In the genomic region with DNA sequence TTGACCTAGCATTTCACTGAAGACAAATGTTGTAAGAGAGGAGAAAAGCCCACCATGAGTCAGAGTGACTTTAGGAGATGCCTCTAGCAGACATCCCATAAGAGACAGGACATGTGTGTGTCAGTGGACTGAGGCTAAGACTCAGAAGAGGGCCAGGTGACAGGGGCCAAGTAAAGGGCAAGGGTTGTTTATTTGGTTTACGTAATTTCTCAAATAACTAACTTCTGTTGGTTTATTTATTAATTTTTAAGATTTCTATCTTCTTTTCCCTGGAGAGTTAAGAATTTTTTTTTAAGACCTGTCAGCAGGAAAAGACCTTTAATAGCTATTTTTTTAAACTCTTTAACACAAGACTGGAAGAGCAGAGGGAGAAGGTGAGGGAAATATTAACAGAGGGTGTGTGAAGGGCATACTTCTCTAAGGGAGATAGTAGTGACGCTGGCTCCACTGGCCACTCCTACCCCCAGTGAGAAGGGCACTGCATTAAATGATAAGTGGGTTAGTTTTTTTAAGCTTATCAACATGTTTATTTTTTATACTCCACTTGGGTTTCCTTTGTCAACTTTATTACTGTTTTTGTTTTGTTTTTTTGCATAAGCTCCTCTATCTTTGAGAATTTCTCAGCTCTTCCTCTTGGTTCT, we compare ENCODE assay signal across 1 cellular context.
TF ChIP-seq lines count a peak whose summit lies in the region.

No MANE protein-coding gene starts in this region.

TF ChIP-seq in HepG2, 621 proteins besides CTCF, POLR2A, EP300 and RAD21:
- TF ChIP-seq, protein P1, sequence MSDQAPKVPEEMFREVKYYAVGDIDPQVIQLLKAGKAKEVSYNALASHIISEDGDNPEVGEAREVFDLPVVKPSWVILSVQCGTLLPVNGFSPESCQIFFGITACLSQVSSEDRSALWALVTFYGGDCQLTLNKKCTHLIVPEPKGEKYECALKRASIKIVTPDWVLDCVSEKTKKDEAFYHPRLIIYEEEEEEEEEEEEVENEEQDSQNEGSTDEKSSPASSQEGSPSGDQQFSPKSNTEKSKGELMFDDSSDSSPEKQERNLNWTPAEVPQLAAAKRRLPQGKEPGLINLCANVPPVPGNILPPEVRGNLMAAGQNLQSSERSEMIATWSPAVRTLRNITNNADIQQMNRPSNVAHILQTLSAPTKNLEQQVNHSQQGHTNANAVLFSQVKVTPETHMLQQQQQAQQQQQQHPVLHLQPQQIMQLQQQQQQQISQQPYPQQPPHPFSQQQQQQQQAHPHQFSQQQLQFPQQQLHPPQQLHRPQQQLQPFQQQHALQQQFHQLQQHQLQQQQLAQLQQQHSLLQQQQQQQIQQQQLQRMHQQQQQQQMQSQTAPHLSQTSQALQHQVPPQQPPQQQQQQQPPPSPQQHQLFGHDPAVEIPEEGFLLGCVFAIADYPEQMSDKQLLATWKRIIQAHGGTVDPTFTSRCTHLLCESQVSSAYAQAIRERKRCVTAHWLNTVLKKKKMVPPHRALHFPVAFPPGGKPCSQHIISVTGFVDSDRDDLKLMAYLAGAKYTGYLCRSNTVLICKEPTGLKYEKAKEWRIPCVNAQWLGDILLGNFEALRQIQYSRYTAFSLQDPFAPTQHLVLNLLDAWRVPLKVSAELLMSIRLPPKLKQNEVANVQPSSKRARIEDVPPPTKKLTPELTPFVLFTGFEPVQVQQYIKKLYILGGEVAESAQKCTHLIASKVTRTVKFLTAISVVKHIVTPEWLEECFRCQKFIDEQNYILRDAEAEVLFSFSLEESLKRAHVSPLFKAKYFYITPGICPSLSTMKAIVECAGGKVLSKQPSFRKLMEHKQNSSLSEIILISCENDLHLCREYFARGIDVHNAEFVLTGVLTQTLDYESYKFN (CRISPR knock-in tag; conservative IDR thresholded peaks at IDR 0.05): 0 out of 2 replicates have a peak, but pooled peaks have one; percentile 23
- TF ChIP-seq FOXP1 (IDR thresholded peaks at IDR 0.05) (no peak), FOXP1 (CRISPR knock-in tag; IDR thresholded peaks at IDR 0.05) (peak; percentile 19; the same call in 1 of the 2 replicates), BCL6 (CRISPR knock-in tag; IDR thresholded peaks at IDR 0.05) (peak; percentile 80), ZBTB7A (CRISPR knock-in tag; IDR thresholded peaks at IDR 0.05) (no peak), GATAD2A (CRISPR knock-in tag; IDR thresholded peaks at IDR 0.05) (0 out of 2 replicates have a peak, but pooled peaks have one; percentile 16), GZF1 (CRISPR knock-in tag; IDR thresholded peaks at IDR 0.05) (no peak), SYNCRIP (IDR thresholded peaks at IDR 0.05; ENCODE audit: insufficient read depth, low read depth, low read length) (no peak), RARA (CRISPR knock-in tag; IDR thresholded peaks at IDR 0.05) (peak; percentile 73), NR2F2 (IDR thresholded peaks at IDR 0.05; ENCODE audit: borderline replicate concordance, low read depth) (0 out of 2 replicates have a peak, but pooled peaks have one; percentile 21), NR2F6 (IDR thresholded peaks at IDR 0.05) (peak; percentile 71), NR2F6 (CRISPR knock-in tag; IDR thresholded peaks at IDR 0.05) (no peak)
- TF ChIP-seq, protein P2, sequence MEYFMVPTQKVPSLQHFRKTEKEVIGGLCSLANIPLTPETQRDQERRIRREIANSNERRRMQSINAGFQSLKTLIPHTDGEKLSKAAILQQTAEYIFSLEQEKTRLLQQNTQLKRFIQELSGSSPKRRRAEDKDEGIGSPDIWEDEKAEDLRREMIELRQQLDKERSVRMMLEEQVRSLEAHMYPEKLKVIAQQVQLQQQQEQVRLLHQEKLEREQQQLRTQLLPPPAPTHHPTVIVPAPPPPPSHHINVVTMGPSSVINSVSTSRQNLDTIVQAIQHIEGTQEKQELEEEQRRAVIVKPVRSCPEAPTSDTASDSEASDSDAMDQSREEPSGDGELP (IDR thresholded peaks at IDR 0.05; ENCODE audit: borderline replicate concordance, low read depth): peak; percentile 66
- TF ChIP-seq, protein P3, sequence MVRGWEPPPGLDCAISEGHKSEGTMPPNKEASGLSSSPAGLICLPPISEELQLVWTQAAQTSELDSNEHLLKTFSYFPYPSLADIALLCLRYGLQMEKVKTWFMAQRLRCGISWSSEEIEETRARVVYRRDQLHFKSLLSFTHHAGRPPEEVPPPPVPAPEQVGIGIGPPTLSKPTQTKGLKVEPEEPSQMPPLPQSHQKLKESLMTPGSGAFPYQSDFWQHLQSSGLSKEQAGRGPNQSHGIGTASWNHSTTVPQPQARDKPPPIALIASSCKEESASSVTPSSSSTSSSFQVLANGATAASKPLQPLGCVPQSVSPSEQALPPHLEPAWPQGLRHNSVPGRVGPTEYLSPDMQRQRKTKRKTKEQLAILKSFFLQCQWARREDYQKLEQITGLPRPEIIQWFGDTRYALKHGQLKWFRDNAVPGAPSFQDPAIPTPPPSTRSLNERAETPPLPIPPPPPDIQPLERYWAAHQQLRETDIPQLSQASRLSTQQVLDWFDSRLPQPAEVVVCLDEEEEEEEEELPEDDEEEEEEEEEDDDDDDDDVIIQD (CRISPR knock-in tag; IDR thresholded peaks at IDR 0.05; ENCODE audit: low read depth): no peak
- TF ChIP-seq, protein P4, sequence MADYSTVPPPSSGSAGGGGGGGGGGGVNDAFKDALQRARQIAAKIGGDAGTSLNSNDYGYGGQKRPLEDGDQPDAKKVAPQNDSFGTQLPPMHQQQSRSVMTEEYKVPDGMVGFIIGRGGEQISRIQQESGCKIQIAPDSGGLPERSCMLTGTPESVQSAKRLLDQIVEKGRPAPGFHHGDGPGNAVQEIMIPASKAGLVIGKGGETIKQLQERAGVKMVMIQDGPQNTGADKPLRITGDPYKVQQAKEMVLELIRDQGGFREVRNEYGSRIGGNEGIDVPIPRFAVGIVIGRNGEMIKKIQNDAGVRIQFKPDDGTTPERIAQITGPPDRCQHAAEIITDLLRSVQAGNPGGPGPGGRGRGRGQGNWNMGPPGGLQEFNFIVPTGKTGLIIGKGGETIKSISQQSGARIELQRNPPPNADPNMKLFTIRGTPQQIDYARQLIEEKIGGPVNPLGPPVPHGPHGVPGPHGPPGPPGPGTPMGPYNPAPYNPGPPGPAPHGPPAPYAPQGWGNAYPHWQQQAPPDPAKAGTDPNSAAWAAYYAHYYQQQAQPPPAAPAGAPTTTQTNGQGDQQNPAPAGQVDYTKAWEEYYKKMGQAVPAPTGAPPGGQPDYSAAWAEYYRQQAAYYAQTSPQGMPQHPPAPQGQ (CRISPR knock-in tag; IDR thresholded peaks at IDR 0.05; ENCODE audit: borderline replicate concordance): no peak
